Comparison of ENCODE assay signal across 8 cellular contexts in the genomic region with DNA sequence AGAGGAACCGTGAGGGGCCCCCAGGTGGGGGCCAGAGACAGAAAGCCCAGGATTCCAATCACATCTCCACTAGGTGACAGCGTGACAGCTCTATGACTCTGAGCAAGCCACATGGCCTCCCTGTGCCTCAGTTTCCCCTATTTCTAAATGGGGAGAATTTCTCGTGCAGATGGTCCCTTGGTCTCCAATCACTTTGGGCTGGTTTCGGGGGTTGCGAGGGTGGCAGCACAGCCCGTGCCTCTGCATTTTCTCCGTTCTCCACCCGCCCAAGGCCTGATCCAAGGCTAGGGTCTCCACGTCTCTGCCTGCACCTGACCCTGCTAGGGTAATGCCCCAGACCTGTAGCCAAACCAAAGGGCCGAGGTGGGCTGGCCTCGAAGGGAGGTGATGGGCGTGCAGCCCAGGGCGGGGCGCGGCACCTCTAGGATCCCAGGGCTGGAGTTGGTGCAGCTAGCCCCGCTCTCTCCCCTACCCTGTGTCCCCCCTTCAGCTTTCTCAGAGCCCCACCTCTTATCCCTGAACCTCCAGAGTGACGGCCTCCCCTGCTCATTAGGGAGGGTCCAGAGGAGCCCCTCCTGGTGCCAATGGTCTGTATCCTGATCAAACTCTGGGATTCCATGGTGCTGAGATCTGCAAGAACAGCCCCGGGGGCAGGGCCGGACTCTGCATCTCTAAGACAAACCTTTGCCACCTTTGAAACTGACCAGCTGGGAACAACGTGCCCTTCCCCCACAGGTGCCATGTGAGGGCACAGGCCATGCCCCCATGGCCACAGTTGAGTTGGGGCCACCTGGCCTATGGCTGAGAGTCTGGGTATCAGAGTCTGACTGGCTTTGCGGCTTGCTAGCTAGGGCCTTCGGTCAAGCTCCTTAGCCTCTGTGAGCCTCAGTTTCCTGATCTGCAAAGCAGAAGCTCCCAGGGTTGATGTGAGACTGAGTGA. TPM values are rescaled to one million over a fixed set of nuclear protein-coding genes. Genes with fewer than 3 reads are reported as not detected.
A peak's percentile ranks its signal among the peaks of the same experiment; 100 is the strongest.
DNase-seq lines count a peak whose midpoint lies in the region; ATAC-seq and TF ChIP-seq lines count a peak whose summit lies in the region.

No MANE protein-coding gene starts in this region.

- H3K4me3 ChIP-seq in iPS-15b (ENCODE audit: low read depth, low read length) (no peak overlapping the region), psoas muscle (no peak overlapping the region)

- H3K4me1 ChIP-seq in iPS-15b (ENCODE audit: control insufficient read depth, insufficient read depth, low read length) (peaks cover 25% of the 10 kb centered on the region), psoas muscle (peaks cover 50% of the 10 kb centered on the region)

- TF ChIP-seq CTCF in psoas muscle (IDR thresholded peaks at IDR 0.05), result no peak

- 59 to 68% (median 63%) methylated on average over 19 to 22 of the region's 22 CpGs for WGBS in psoas muscle, 3 donors

- ATAC-seq in psoas muscle (no peak), HG03565 (IDR thresholded peaks at IDR 0.05; ENCODE audit: unreplicated experiment) (no peak)

- H3K27me3 ChIP-seq in iPS-15b (ENCODE audit: control insufficient read depth, insufficient read depth, low read length), result no peaks in the 10 kb centered on the region
- H3K27me3 ChIP-seq in psoas muscle (ENCODE audit: insufficient read depth in 3 of 3, low read length in 2 of 3), result no peaks in the 10 kb centered on the region

- DNase-seq in Caki2 (ENCODE audit: low read depth), result peak; percentile 54
- peak; percentile 33 for DNase-seq in SW480 (ENCODE audit: low spot score)
- DNase-seq in psoas muscle, result no peak
- no peak for DNase-seq in KG1 (lab: John Stamatoyannopoulos, UW)
- no peak for DNase-seq in NCI-H1694 treated with DMSO at 0.1 percent for 48 hours (lab: John Stamatoyannopoulos, UW)
- no peak for DNase-seq in RKO (ENCODE audit: low spot score)

- H3K9me3 ChIP-seq in iPS-15b (ENCODE audit: control insufficient read depth, insufficient read depth, low read length) (no peaks in the 10 kb centered on the region), psoas muscle (no peaks in the 10 kb centered on the region)

- intact Hi-C loops in psoas muscle (cut with DNase I), result no loop called here

- in situ Hi-C loops in Caki2 (cut with HindIII; ENCODE audit: low pct_unique_long_range_greater_than_20kb, low sequenced_read_pairs), result no loop called here

- peak overlapping the region; percentile 24 for H3K27ac ChIP-seq in psoas muscle

- H3K9ac ChIP-seq in iPS-15b (ENCODE audit: low read depth, low read length), result peak overlapping the region; percentile 28

- no peaks in the 10 kb centered on the region for H3K36me3 ChIP-seq in iPS-15b (ENCODE audit: control insufficient read depth, insufficient read depth, low read length)
- H3K36me3 ChIP-seq in psoas muscle (ENCODE audit: insufficient read depth in 1 of 2, low read depth in 1 of 2), result no peaks in the 10 kb centered on the region

RNA-seq across cellular contexts. Expression of a gene that starts 22.9 kb away (rescaled TPM):
- 27.4 and 36.0 TPM in 2 replicates for total RNA-seq in Caki2 (2014; rRNA removed; shearing (Covaris generic); ENCODE audit: low replicate concordance)
- total RNA-seq in psoas muscle, result 10 to 100 TPM; 38.0 to 46.8 (median 39.2) TPM
- 10 to 100 TPM; 12.2 to 52.9 (median 30.5) TPM for polyA plus RNA-seq in psoas muscle

Comparison
In these comparisons a context has a peak if more than half of its experiments do, and no peak if none do; other contexts are left out.
1. DNase-seq: peak in Caki2 (single experiment) and SW480 (single experiment); none in psoas muscle (0 of 2), KG1 (single experiment), NCI-H1694 treated with DMSO at 0.1 percent for 48 hours (single experiment) and RKO (single experiment).